9 cellular contexts compared by ENCODE assay signal in the genomic region with DNA sequence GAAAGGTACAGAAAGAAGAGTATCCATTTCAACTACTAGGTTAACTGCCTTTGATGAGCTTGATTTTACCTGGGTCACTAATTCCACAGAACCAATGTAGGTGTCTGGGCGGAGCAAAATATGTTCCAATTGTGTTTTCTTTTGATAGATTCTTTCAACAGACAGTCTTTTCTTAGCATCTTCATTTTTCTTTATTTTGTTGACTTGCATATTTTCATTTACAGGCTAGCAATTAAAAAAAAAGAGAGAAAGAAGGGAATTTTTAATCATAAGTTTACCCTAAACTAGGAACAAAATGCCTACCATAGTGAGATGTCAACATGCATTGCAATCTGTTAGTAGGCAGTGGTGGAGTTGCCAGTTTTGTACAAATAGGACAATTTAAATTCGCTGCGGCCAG. TPM values are rescaled to one million over a fixed set of nuclear protein-coding genes. Genes with fewer than 3 reads are reported as not detected.
A peak's percentile ranks its signal among the peaks of the same experiment; 100 is the strongest.
DNase-seq lines count a peak whose midpoint lies in the region; ATAC-seq and TF ChIP-seq lines count a peak whose summit lies in the region.
"Had no signal": no experiment of that assay in that cellular context is flagged by ENCODE, and none has a peak within 500 bp of the region (broad histone marks: within the 10 kb centered on the region; RNA-seq: fewer than 3 reads in every experiment).

No MANE protein-coding gene starts in this region.

- no peaks in the 10 kb centered on the region for H3K9me3 ChIP-seq in PC-9 (ENCODE audit: insufficient read depth, low read depth)
- no peaks in the 10 kb centered on the region for H3K9me3 ChIP-seq in endodermal cell (ENCODE audit: control insufficient read depth, low read length)
- no peaks in the 10 kb centered on the region for H3K9me3 ChIP-seq in osteoblast (ENCODE audit: low read depth, low read length)

- no peaks in the 10 kb centered on the region for H3K27me3 ChIP-seq in PC-9 (ENCODE audit: insufficient read depth, low read depth)
- H3K27me3 ChIP-seq in endodermal cell (ENCODE audit: control insufficient read depth, insufficient read depth, low read length, poor library complexity, severe bottlenecking) = no peaks in the 10 kb centered on the region
- no peaks in the 10 kb centered on the region for H3K27me3 ChIP-seq in osteoblast (ENCODE audit: insufficient read depth, low read length)

- H3K27ac ChIP-seq in PC-9 = no peak overlapping the region
- H3K27ac ChIP-seq in endodermal cell (ENCODE audit: low read depth, low read length) = no peak overlapping the region
- peak overlapping the region; percentile 83 for H3K27ac ChIP-seq in osteoblast (ENCODE audit: low read depth, low read length)

- H3K4me1 Mint-ChIP-seq in T-helper 1 cell treated with Interleukin-12 subunit alpha and Interleukin-12 subunit beta and Interleukin-4 antibody, amounts not matched to agents 30 μg/mL and 1 μg/mL, for 36 hours (ENCODE audit: low read depth) = peaks cover 38% of the 10 kb centered on the region
- H3K4me1 Mint-ChIP-seq in endodermal cell = peaks cover 14% of the 10 kb centered on the region

- H3K79me2 ChIP-seq in PC-9 (ENCODE audit: low read depth) (peaks cover 45% of the 10 kb centered on the region), osteoblast (ENCODE audit: insufficient read depth, low read length) (peaks cover 44% of the 10 kb centered on the region)

- CTCF ChIA-PET in PC-9 (lab: Charles Lee) = interaction anchor here (1.0 kb wide), 1 partner anchor 143 kb away, joined by 4 read pairs; no protein-coding TSS in a partner anchor

- H3K4me2 ChIP-seq in PC-9 (peak overlapping the region; percentile 82), osteoblast (ENCODE audit: insufficient read depth, low read length) (peak overlapping the region; percentile 100)

- no peak for DNase-seq in T-helper 1 cell
- DNase-seq in PC-9 = no peak
- DNase-seq in endodermal cell = no peak
- DNase-seq in osteoblast (ENCODE audit: insufficient read length, low spot score, missing footprints) = no peak
- no peak for DNase-seq in left colon
- DNase-seq in NCI-H2171 (lab: John Stamatoyannopoulos, UW) = no peak
- DNase-seq: anterior cingulate cortex had no signal

- no peaks in the 10 kb centered on the region for H3K27me3 Mint-ChIP-seq in T-helper 1 cell treated with Interleukin-12 subunit alpha and Interleukin-12 subunit beta and Interleukin-4 antibody, amounts not matched to agents 30 μg/mL and 1 μg/mL, for 36 hours (ENCODE audit: low read depth)
- H3K27me3 Mint-ChIP-seq in endodermal cell (ENCODE audit: insufficient read depth) = no peaks in the 10 kb centered on the region

- no peaks in the 10 kb centered on the region for H3K9me2 ChIP-seq in PC-9 (ENCODE audit: insufficient read depth)

- BruUV-seq in PC-9 (replicated peaks; lab: Mats Ljungman, UMichigan) = no TSS peak

- H3K27ac Mint-ChIP-seq in T-helper 1 cell treated with Interleukin-12 subunit alpha and Interleukin-12 subunit beta and Interleukin-4 antibody, amounts not matched to agents 30 μg/mL and 1 μg/mL, for 36 hours = peak overlapping the region; percentile 95
- H3K27ac Mint-ChIP-seq in endodermal cell = peak overlapping the region; percentile 97

- H3K36me3 ChIP-seq in PC-9 (ENCODE audit: low read depth) = peaks cover 21% of the 10 kb centered on the region
- peaks cover 38% of the 10 kb centered on the region for H3K36me3 ChIP-seq in endodermal cell (ENCODE audit: control insufficient read depth, insufficient read depth, low read length)
- H3K36me3 ChIP-seq in osteoblast (ENCODE audit: insufficient read depth, low read length) = peaks cover 13% of the 10 kb centered on the region

- ATAC-seq in left colon (no peak), GM19351 (IDR thresholded peaks at IDR 0.05; ENCODE audit: unreplicated experiment) (no peak)

- H3K4me1 ChIP-seq in PC-9 (replicated peaks; ENCODE audit: insufficient read depth) (peaks cover 30% of the 10 kb centered on the region), endodermal cell (ENCODE audit: control insufficient read depth, insufficient read depth, low read length) (peaks cover 5% of the 10 kb centered on the region), osteoblast (ENCODE audit: insufficient read depth, low read length) (peaks cover 26% of the 10 kb centered on the region)

- H4K20me1 ChIP-seq in PC-9 (ENCODE audit: insufficient read depth) (no peaks in the 10 kb centered on the region), osteoblast (ENCODE audit: insufficient read depth, low read length) (no peaks in the 10 kb centered on the region)

- no peaks in the 10 kb centered on the region for H3K9me3 Mint-ChIP-seq in T-helper 1 cell treated with Interleukin-12 subunit alpha and Interleukin-12 subunit beta and Interleukin-4 antibody, amounts not matched to agents 30 μg/mL and 1 μg/mL, for 36 hours
- no peaks in the 10 kb centered on the region for H3K9me3 Mint-ChIP-seq in endodermal cell

- H3F3A ChIP-seq in PC-9 (ENCODE audit: insufficient read depth, low read depth) = peaks cover 32% of the 10 kb centered on the region

- WGBS in endodermal cell (ENCODE audit: insufficient coverage in 1 of 2, insufficient read length in 1 of 2), 2 experiments = 0 to 40% methylated on average over 2 to 3 of the region's 3 CpGs

- peak overlapping the region; percentile 93 for H3K4me3 ChIP-seq in PC-9
- peak overlapping the region; percentile 88 for H3K4me3 ChIP-seq in endodermal cell (ENCODE audit: low read length)
- peak overlapping the region; percentile 98 for H3K4me3 ChIP-seq in osteoblast (ENCODE audit: insufficient read depth, low read length)

- peak overlapping the region; percentile 93 for H2AFZ ChIP-seq in PC-9
- H2AFZ ChIP-seq in osteoblast (ENCODE audit: low read length) = peak overlapping the region; percentile 98

- TF ChIP-seq CTCF in PC-9 (conservative IDR thresholded peaks at IDR 0.05) (no peak), endodermal cell (conservative IDR thresholded peaks at IDR 0.05) (no peak), osteoblast (IDR thresholded peaks at IDR 0.05; ENCODE audit: extremely low read depth, low read depth, low read length) (no peak)

- peak overlapping the region; percentile 97 for H3K4me3 Mint-ChIP-seq in T-helper 1 cell treated with Interleukin-12 subunit alpha and Interleukin-12 subunit beta and Interleukin-4 antibody, amounts not matched to agents 30 μg/mL and 1 μg/mL, for 36 hours
- H3K4me3 Mint-ChIP-seq in endodermal cell = peak overlapping the region; percentile 95

- POLR2A ChIA-PET in PC-9 (lab: Charles Lee; ENCODE audit: unreplicated experiment) = interaction anchor here (0.6 kb wide), 2 partner anchors 305 to 486 kb away, joined by 3 read pairs; no protein-coding TSS in a partner anchor

- H3K36me3 Mint-ChIP-seq in T-helper 1 cell treated with Interleukin-12 subunit alpha and Interleukin-12 subunit beta and Interleukin-4 antibody, amounts not matched to agents 30 μg/mL and 1 μg/mL, for 36 hours (ENCODE audit: low read depth) = peaks cover 20% of the 10 kb centered on the region
- H3K36me3 Mint-ChIP-seq in endodermal cell (ENCODE audit: low read depth) = peaks cover 23% of the 10 kb centered on the region

- peak overlapping the region; percentile 73 for H3K9ac ChIP-seq in endodermal cell (ENCODE audit: extremely low read depth, low read length, poor library complexity, severe bottlenecking)

- intact Hi-C loops in PC-9 (cut with micrococcal nuclease; ENCODE audit: unreplicated experiment) (loop anchor here (5.0 kb wide), 1 partner anchor 104 kb away; no protein-coding TSS in a partner anchor), left colon (cut with DNase I, micrococcal nuclease) (loop anchor here in 1 of 2 donors (10.0 kb wide), 1 partner anchor 112 kb away; a partner anchor contains a TSS)

RNA-seq across cellular contexts. Expression of a gene that starts 1.0 kb away (rescaled TPM):
- total RNA-seq in PC-9 (2021) = 156 and 235 TPM in 2 replicates
- 100 to 1,000 TPM; 173 to 246 TPM for total RNA-seq in endodermal cell
- polyA plus RNA-seq in endodermal cell (2013, experiment 1 of 2) = 353 TPM
- polyA plus RNA-seq in endodermal cell (2013, experiment 2 of 2) = 358 TPM
- total RNA-seq in osteoblast = 14.5 and 15.9 TPM in 2 replicates
- total RNA-seq in left colon = 10 to 100 TPM; 10.9 to 30.3 TPM

RNA-seq across cellular contexts. Expression of a gene that starts 26.6 kb away (rescaled TPM):
- total RNA-seq in PC-9 (2021) (138 and 211 TPM in 2 replicates), endodermal cell (10 to 100 TPM; 58.3 to 69.0 TPM), osteoblast (666 and 801 TPM in 2 replicates), left colon (100 to 1,000 TPM; 148 to 209 TPM)
- 39.9 TPM for polyA plus RNA-seq in endodermal cell (2013, experiment 1 of 2)
- polyA plus RNA-seq in endodermal cell (2013, experiment 2 of 2) = 38.5 TPM

RNA-seq across cellular contexts. Expression of a gene that starts 52.1 kb away (rescaled TPM):
- not detected in 2 replicates for total RNA-seq in PC-9 (2021)
- not detected for total RNA-seq in endodermal cell
- polyA plus RNA-seq in endodermal cell (2013, experiment 1 of 2) = not detected
- not detected for polyA plus RNA-seq in endodermal cell (2013, experiment 2 of 2)
- total RNA-seq in osteoblast = 1.8 and 2.7 TPM in 2 replicates
- total RNA-seq in left colon = under 1 TPM; 0.34 to 0.81 TPM
